18 cellular contexts compared by ENCODE assay signal in genomic region chr5:26024774-26025173, GRCh38.
DNase-seq lines count a peak whose midpoint lies in the region; ATAC-seq and TF ChIP-seq lines count a peak whose summit lies in the region.
"Had no signal": no experiment of that assay in that cellular context is flagged by ENCODE, and none has a peak within 500 bp of the region (broad histone marks: within the 10 kb centered on the region; RNA-seq: fewer than 3 reads in every experiment).

No MANE protein-coding gene starts in this region.

- no peak overlapping the region for H3K9ac ChIP-seq in Loucy (ENCODE audit: low read depth, low read length, poor library complexity, severe bottlenecking)
- H3K9ac ChIP-seq: KMS-11 had no signal

- H3K27ac ChIP-seq in WERI-Rb-1, result no peak overlapping the region
- H3K27ac ChIP-seq: A549, body of pancreas, KMS-11, vagina had no signal

- H3K4me3 ChIP-seq in Loucy (ENCODE audit: low read length, poor library complexity, severe bottlenecking) (no peak overlapping the region), WERI-Rb-1 (ENCODE audit: low read depth, low read length) (no peak overlapping the region)
- H3K4me3 ChIP-seq: A549, body of pancreas, vagina had no signal

- no peaks in the 10 kb centered on the region for H3K4me1 ChIP-seq in Loucy (ENCODE audit: insufficient read depth, low read length, poor library complexity, severe bottlenecking)
- H3K4me1 ChIP-seq: A549, body of pancreas, vagina had no signal

- no peaks in the 10 kb centered on the region for H3K79me2 ChIP-seq in Loucy (ENCODE audit: insufficient read depth, low read length)

- H2AFZ ChIP-seq in Loucy (ENCODE audit: low read length), result no peak overlapping the region

- H4K20me1 ChIP-seq in Loucy (ENCODE audit: insufficient read depth, low read length, poor library complexity, severe bottlenecking), result no peaks in the 10 kb centered on the region

- no peaks in the 10 kb centered on the region for H3K9me3 ChIP-seq in Loucy (ENCODE audit: insufficient read depth, low read depth, low read length)
- no peaks in the 10 kb centered on the region for H3K9me3 ChIP-seq in WERI-Rb-1 (ENCODE audit: severe bottlenecking)
- H3K9me3 ChIP-seq: A549, body of pancreas, vagina had no signal

- no peak overlapping the region for H3K27ac Mint-ChIP-seq in nephron progenitor cell
- H3K27ac Mint-ChIP-seq: stimulated activated memory B cell treated with anti-CD40 and anti-IgM and Interleukin-4, amounts not matched to agents 10 μg/mL and 1 μg/mL and 100 μg/mL, for 72 hours had no signal

- H3K4me2 ChIP-seq in Loucy (ENCODE audit: low read depth, low read length, poor library complexity, severe bottlenecking), result no peak overlapping the region
- H3K4me2 ChIP-seq: A549, KMS-11 had no signal

- no peaks in the 10 kb centered on the region for H3K27me3 ChIP-seq in Loucy (ENCODE audit: insufficient read depth, low read length, poor library complexity, severe bottlenecking)
- H3K27me3 ChIP-seq in WERI-Rb-1 (ENCODE audit: insufficient read depth, low read depth, severe bottlenecking), result no peaks in the 10 kb centered on the region
- H3K27me3 ChIP-seq: body of pancreas, vagina had no signal

- H3F3A ChIP-seq in Loucy (ENCODE audit: low read depth), result no peaks in the 10 kb centered on the region

- H3K9me3 Mint-ChIP-seq in nephron progenitor cell, result no peaks in the 10 kb centered on the region

- DNase-seq in NCI-H1092 treated with DMSO at 0.1 percent for 48 hours (lab: John Stamatoyannopoulos, UW), result peak; percentile 6
- DNase-seq in NCI-H1092 (lab: John Stamatoyannopoulos, UW), result no peak
- DNase-seq in WERI-Rb-1, result peak; percentile 42
- peak; percentile 39 for DNase-seq in nephron progenitor cell
- no peak for DNase-seq in activated T-cell treated with anti-CD3 and anti-CD28 coated beads for 4 hours
- DNase-seq in hepatic stellate cell (ENCODE audit: low spot score), result no peak
- DNase-seq: activated naive CD4-positive, alpha-beta T cell treated with Interleukin-2 at 50 U/mL for 16 hours; body of pancreas; COR-L47; midbrain; NCI-H2029 treated with DMSO at 0.1 percent for 48 hours; occipital lobe had no signal

- no peaks in the 10 kb centered on the region for H3K36me3 ChIP-seq in Loucy (ENCODE audit: insufficient read depth, low read length)
- H3K36me3 ChIP-seq in WERI-Rb-1, result no peaks in the 10 kb centered on the region
- H3K36me3 ChIP-seq: vagina had no signal

- H3K36me3 Mint-ChIP-seq in nephron progenitor cell (ENCODE audit: low read depth), result no peaks in the 10 kb centered on the region
- H3K36me3 Mint-ChIP-seq: stimulated activated memory B cell treated with anti-CD40 and anti-IgM and Interleukin-4, amounts not matched to agents 10 μg/mL and 1 μg/mL and 100 μg/mL, for 72 hours had no signal

- no peaks in the 10 kb centered on the region for H3K4me1 Mint-ChIP-seq in nephron progenitor cell
- H3K4me1 Mint-ChIP-seq: stimulated activated memory B cell treated with anti-CD40 and anti-IgM and Interleukin-4, amounts not matched to agents 10 μg/mL and 1 μg/mL and 100 μg/mL, for 72 hours had no signal

- TF ChIP-seq CTCF in Loucy (conservative IDR thresholded peaks at IDR 0.05; ENCODE audit: low read length) (peak; percentile 20; the same call in 1 of the 2 replicates), WERI-Rb-1 (IDR thresholded peaks at IDR 0.05; ENCODE audit: low read depth, low read length) (peak; percentile 64), nephron progenitor cell (IDR thresholded peaks at IDR 0.05) (peak; percentile 56)

- H3K9me2 ChIP-seq in Loucy (replicated peaks; ENCODE audit: low read depth, low read length), result no peaks in the 10 kb centered on the region

- no peak overlapping the region for H3K4me3 Mint-ChIP-seq in nephron progenitor cell
- H3K4me3 Mint-ChIP-seq: stimulated activated memory B cell treated with anti-CD40 and anti-IgM and Interleukin-4, amounts not matched to agents 10 μg/mL and 1 μg/mL and 100 μg/mL, for 72 hours had no signal

- no peak for ATAC-seq in HG03342 (IDR thresholded peaks at IDR 0.05; ENCODE audit: unreplicated experiment)
- ATAC-seq: body of pancreas; stimulated activated memory B cell treated with anti-CD40 and anti-IgM and Interleukin-4, amounts not matched to agents 10 μg/mL and 1 μg/mL and 100 μg/mL, for 72 hours had no signal

- no peaks in the 10 kb centered on the region for H3K27me3 Mint-ChIP-seq in nephron progenitor cell (ENCODE audit: low read depth, poor library complexity)
- H3K27me3 Mint-ChIP-seq: stimulated activated memory B cell treated with anti-CD40 and anti-IgM and Interleukin-4, amounts not matched to agents 10 μg/mL and 1 μg/mL and 100 μg/mL, for 72 hours had no signal

Comparison
In these comparisons a context has a peak if more than half of its experiments do, and no peak if none do; other contexts are left out.
1. DNase-seq: peak in NCI-H1092 treated with DMSO at 0.1 percent for 48 hours (single experiment), WERI-Rb-1 (single experiment) and nephron progenitor cell (single experiment); none in NCI-H1092 (single experiment), activated T-cell treated with anti-CD3 and anti-CD28 coated beads for 4 hours (single experiment) and hepatic stellate cell (single experiment).
2. Peak in every context shown above with its lines, with median percentiles within 50 percentile points of each other: CTCF ChIP-seq.